In the genomic region with DNA sequence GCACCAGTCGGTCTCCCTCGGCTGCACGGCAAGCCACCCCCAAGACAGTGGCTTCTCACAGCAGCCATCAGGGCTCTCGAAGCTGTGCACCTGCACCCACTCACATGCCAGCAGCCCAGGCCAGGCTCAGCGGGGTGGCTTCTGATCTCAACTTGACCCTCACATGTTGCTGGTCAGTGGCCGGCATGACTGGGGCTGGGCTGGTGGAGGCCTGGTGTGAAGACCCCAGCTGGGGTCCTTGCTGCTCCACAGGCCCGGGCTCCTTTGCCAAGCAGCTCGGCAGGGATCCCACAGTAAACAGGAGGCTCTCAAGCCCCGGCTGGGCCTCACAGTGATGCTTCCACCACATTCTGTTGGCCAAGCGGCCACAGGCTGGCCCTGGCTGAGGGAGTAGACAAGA, we compare ENCODE assay signal across 23 cellular contexts.
"Had no signal": no experiment of that assay in that cellular context is flagged by ENCODE, and none has a peak within 500 bp of the region (broad histone marks: within the 10 kb centered on the region; RNA-seq: fewer than 3 reads in every experiment).

No MANE protein-coding gene starts in this region.

- H3K27ac ChIP-seq: brain microvascular endothelial cell, right lobe of liver, skin epidermis, thoracic aorta had no signal

- H3K27ac Mint-ChIP-seq: activated CD4-positive, alpha-beta memory T cell treated with anti-CD3 and anti-CD28 coated beads for 36 hours; activated CD4-positive, alpha-beta T cell treated with anti-CD3 and anti-CD28 coated beads, Interleukin-2, amount 10 ng/mL, durations not matched to agents 24 days and 14 days; effector memory CD8-positive, alpha-beta T cell; naive thymus-derived CD4-positive, alpha-beta T cell; stimulated activated naive CD8-positive, alpha-beta T cell treated with anti-CD3 and anti-CD28 coated beads, Interleukin-15, Interleukin-2, amounts not matched to agents 100 ng/mL and 50 ng/mL, for 24 hours had no signal

- H3K36me3 ChIP-seq: brain microvascular endothelial cell, right lobe of liver, thoracic aorta had no signal

- DNase-seq: activated CD4-positive, alpha-beta memory T cell treated with anti-CD3 and anti-CD28 coated beads for 36 hours; activated CD4-positive, alpha-beta T cell treated with anti-CD3 and anti-CD28 coated beads, Interleukin-2, amount 10 ng/mL, durations not matched to agents 24 days and 14 days; activated CD4-positive, CD25-positive, alpha-beta regulatory T cell treated with anti-CD3 and anti-CD28 coated beads, Interleukin-2, amount 50 U/mL, for 72 hours; activated gamma-delta T cell; activated naive CD4-positive, alpha-beta T cell treated with anti-CD3 and anti-CD28 coated beads, Interleukin-2, amount 50 U/mL, for 16 hours; activated T-cell treated with anti-CD3 and anti-CD28 coated beads for 4 hours; amniotic stem cell; brain microvascular endothelial cell; cortex of kidney; effector memory CD8-positive, alpha-beta T cell; hippocampal formation; kidney; left colon; midbrain; naive thymus-derived CD4-positive, alpha-beta T cell; right lobe of liver; stimulated activated CD4-positive, alpha-beta T cell treated with anti-CD3 and anti-CD28 coated beads, Interleukin-12 subunit alpha, Interleukin-12 subunit beta, amount 100 ng/mL, for 4 hours; stimulated activated CD4-positive, alpha-beta T cell treated with anti-CD3 and anti-CD28 coated beads, Interleukin-4, amount 100 ng/mL, for 1 hour; T-helper 2 cell; trophoblast cell had no signal

- H3K4me3 ChIP-seq: right lobe of liver, skin epidermis, thoracic aorta had no signal

- H3K4me1 ChIP-seq: right lobe of liver had no signal

- H3K9me3 ChIP-seq: right lobe of liver had no signal

- H3K4me1 Mint-ChIP-seq: activated CD4-positive, alpha-beta T cell treated with anti-CD3 and anti-CD28 coated beads, Interleukin-2, amount 10 ng/mL, durations not matched to agents 24 days and 14 days; naive thymus-derived CD4-positive, alpha-beta T cell had no signal

- ATAC-seq: effector memory CD8-positive, alpha-beta T cell; left colon; naive thymus-derived CD4-positive, alpha-beta T cell had no signal

- H3K4me3 Mint-ChIP-seq: activated CD4-positive, alpha-beta memory T cell treated with anti-CD3 and anti-CD28 coated beads for 36 hours; activated CD4-positive, alpha-beta T cell treated with anti-CD3 and anti-CD28 coated beads, Interleukin-2, amount 10 ng/mL, durations not matched to agents 24 days and 14 days; effector memory CD8-positive, alpha-beta T cell; naive thymus-derived CD4-positive, alpha-beta T cell; stimulated activated naive CD8-positive, alpha-beta T cell treated with anti-CD3 and anti-CD28 coated beads, Interleukin-15, Interleukin-2, amounts not matched to agents 100 ng/mL and 50 ng/mL, for 24 hours had no signal
